1 cellular context compared by ENCODE assay signal in genomic region chr1:165630629-165631402, GRCh38.
TF ChIP-seq lines count a peak whose summit lies in the region.

Gene MGST3, plus strand, starts transcription at chr1:165631234. Its CDS starts 18,614 bp downstream, at chr1:165649848.

TF ChIP-seq in K562, 482 proteins besides CTCF, POLR2A, EP300 and RAD21 (continued from another document and continues in another):
- peak; percentile 60 for TF ChIP-seq VEZF1 (CRISPR knock-in tag; IDR thresholded peaks at IDR 0.05)
- no peak for TF ChIP-seq HMG20A (CRISPR knock-in tag; conservative IDR thresholded peaks at IDR 0.05)
- TF ChIP-seq, protein P1, sequence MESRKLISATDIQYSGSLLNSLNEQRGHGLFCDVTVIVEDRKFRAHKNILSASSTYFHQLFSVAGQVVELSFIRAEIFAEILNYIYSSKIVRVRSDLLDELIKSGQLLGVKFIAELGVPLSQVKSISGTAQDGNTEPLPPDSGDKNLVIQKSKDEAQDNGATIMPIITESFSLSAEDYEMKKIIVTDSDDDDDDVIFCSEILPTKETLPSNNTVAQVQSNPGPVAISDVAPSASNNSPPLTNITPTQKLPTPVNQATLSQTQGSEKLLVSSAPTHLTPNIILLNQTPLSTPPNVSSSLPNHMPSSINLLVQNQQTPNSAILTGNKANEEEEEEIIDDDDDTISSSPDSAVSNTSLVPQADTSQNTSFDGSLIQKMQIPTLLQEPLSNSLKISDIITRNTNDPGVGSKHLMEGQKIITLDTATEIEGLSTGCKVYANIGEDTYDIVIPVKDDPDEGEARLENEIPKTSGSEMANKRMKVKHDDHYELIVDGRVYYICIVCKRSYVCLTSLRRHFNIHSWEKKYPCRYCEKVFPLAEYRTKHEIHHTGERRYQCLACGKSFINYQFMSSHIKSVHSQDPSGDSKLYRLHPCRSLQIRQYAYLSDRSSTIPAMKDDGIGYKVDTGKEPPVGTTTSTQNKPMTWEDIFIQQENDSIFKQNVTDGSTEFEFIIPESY (CRISPR knock-in tag; IDR thresholded peaks at IDR 0.05) = peak; percentile 57
- TF ChIP-seq NR0B1 (IDR thresholded peaks at IDR 0.05; ENCODE audit: partially characterized antibody) = no peak
- no peak for TF ChIP-seq GATAD2B (IDR thresholded peaks at IDR 0.05; ENCODE audit: borderline replicate concordance)
- peak; percentile 47; the same call in 1 of the 2 replicates for TF ChIP-seq SMAD3 (CRISPR knock-in tag; conservative IDR thresholded peaks at IDR 0.05)
- no peak for TF ChIP-seq POLR3G (IDR thresholded peaks at IDR 0.05; ENCODE audit: extremely low read depth, insufficient read length, insufficient replicate concordance)
- peak; percentile 67 for TF ChIP-seq POLR2AphosphoS5 (IDR thresholded peaks at IDR 0.05; ENCODE audit: control insufficient read depth, insufficient read depth, low read depth, low read length)
- peak; percentile 88 for TF ChIP-seq NEUROD1 (IDR thresholded peaks at IDR 0.05; ENCODE audit: borderline replicate concordance, low read depth, low read length, partially characterized antibody)
- TF ChIP-seq MEIS2 (IDR thresholded peaks at IDR 0.05; ENCODE audit: partially characterized antibody) = peak; percentile 67
- TF ChIP-seq ARNT (IDR thresholded peaks at IDR 0.05) = peak; percentile 22 to 57; a peak in 1 of 4 replicates
- TF ChIP-seq ZBTB26 (CRISPR knock-in tag; IDR thresholded peaks at IDR 0.05) = no peak
- TF ChIP-seq YY1 (IDR thresholded peaks at IDR 0.05; ENCODE audit: borderline replicate concordance in 1 of 3, control insufficient read depth in 1 of 3, extremely low read depth in 1 of 3, insufficient read depth in 3 of 3, insufficient read length in 1 of 3, insufficient replicate concordance in 2 of 3, low read depth in 1 of 3, low read length in 2 of 3) = peak in 1 of 3 experiments; percentile 5
- no peak for TF ChIP-seq USF2 (CRISPR knock-in tag; IDR thresholded peaks at IDR 0.05)
- TF ChIP-seq, protein P2, sequence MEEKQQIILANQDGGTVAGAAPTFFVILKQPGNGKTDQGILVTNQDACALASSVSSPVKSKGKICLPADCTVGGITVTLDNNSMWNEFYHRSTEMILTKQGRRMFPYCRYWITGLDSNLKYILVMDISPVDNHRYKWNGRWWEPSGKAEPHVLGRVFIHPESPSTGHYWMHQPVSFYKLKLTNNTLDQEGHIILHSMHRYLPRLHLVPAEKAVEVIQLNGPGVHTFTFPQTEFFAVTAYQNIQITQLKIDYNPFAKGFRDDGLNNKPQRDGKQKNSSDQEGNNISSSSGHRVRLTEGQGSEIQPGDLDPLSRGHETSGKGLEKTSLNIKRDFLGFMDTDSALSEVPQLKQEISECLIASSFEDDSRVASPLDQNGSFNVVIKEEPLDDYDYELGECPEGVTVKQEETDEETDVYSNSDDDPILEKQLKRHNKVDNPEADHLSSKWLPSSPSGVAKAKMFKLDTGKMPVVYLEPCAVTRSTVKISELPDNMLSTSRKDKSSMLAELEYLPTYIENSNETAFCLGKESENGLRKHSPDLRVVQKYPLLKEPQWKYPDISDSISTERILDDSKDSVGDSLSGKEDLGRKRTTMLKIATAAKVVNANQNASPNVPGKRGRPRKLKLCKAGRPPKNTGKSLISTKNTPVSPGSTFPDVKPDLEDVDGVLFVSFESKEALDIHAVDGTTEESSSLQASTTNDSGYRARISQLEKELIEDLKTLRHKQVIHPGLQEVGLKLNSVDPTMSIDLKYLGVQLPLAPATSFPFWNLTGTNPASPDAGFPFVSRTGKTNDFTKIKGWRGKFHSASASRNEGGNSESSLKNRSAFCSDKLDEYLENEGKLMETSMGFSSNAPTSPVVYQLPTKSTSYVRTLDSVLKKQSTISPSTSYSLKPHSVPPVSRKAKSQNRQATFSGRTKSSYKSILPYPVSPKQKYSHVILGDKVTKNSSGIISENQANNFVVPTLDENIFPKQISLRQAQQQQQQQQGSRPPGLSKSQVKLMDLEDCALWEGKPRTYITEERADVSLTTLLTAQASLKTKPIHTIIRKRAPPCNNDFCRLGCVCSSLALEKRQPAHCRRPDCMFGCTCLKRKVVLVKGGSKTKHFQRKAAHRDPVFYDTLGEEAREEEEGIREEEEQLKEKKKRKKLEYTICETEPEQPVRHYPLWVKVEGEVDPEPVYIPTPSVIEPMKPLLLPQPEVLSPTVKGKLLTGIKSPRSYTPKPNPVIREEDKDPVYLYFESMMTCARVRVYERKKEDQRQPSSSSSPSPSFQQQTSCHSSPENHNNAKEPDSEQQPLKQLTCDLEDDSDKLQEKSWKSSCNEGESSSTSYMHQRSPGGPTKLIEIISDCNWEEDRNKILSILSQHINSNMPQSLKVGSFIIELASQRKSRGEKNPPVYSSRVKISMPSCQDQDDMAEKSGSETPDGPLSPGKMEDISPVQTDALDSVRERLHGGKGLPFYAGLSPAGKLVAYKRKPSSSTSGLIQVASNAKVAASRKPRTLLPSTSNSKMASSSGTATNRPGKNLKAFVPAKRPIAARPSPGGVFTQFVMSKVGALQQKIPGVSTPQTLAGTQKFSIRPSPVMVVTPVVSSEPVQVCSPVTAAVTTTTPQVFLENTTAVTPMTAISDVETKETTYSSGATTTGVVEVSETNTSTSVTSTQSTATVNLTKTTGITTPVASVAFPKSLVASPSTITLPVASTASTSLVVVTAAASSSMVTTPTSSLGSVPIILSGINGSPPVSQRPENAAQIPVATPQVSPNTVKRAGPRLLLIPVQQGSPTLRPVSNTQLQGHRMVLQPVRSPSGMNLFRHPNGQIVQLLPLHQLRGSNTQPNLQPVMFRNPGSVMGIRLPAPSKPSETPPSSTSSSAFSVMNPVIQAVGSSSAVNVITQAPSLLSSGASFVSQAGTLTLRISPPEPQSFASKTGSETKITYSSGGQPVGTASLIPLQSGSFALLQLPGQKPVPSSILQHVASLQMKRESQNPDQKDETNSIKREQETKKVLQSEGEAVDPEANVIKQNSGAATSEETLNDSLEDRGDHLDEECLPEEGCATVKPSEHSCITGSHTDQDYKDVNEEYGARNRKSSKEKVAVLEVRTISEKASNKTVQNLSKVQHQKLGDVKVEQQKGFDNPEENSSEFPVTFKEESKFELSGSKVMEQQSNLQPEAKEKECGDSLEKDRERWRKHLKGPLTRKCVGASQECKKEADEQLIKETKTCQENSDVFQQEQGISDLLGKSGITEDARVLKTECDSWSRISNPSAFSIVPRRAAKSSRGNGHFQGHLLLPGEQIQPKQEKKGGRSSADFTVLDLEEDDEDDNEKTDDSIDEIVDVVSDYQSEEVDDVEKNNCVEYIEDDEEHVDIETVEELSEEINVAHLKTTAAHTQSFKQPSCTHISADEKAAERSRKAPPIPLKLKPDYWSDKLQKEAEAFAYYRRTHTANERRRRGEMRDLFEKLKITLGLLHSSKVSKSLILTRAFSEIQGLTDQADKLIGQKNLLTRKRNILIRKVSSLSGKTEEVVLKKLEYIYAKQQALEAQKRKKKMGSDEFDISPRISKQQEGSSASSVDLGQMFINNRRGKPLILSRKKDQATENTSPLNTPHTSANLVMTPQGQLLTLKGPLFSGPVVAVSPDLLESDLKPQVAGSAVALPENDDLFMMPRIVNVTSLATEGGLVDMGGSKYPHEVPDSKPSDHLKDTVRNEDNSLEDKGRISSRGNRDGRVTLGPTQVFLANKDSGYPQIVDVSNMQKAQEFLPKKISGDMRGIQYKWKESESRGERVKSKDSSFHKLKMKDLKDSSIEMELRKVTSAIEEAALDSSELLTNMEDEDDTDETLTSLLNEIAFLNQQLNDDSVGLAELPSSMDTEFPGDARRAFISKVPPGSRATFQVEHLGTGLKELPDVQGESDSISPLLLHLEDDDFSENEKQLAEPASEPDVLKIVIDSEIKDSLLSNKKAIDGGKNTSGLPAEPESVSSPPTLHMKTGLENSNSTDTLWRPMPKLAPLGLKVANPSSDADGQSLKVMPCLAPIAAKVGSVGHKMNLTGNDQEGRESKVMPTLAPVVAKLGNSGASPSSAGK (IDR thresholded peaks at IDR 0.05) = peak; percentile 97
- TF ChIP-seq, protein P3, sequence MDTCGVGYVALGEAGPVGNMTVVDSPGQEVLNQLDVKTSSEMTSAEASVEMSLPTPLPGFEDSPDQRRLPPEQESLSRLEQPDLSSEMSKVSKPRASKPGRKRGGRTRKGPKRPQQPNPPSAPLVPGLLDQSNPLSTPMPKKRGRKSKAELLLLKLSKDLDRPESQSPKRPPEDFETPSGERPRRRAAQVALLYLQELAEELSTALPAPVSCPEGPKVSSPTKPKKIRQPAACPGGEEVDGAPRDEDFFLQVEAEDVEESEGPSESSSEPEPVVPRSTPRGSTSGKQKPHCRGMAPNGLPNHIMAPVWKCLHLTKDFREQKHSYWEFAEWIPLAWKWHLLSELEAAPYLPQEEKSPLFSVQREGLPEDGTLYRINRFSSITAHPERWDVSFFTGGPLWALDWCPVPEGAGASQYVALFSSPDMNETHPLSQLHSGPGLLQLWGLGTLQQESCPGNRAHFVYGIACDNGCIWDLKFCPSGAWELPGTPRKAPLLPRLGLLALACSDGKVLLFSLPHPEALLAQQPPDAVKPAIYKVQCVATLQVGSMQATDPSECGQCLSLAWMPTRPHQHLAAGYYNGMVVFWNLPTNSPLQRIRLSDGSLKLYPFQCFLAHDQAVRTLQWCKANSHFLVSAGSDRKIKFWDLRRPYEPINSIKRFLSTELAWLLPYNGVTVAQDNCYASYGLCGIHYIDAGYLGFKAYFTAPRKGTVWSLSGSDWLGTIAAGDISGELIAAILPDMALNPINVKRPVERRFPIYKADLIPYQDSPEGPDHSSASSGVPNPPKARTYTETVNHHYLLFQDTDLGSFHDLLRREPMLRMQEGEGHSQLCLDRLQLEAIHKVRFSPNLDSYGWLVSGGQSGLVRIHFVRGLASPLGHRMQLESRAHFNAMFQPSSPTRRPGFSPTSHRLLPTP (IDR thresholded peaks at IDR 0.05; ENCODE audit: borderline replicate concordance, extremely low read depth, insufficient read length) = no peak
- TF ChIP-seq, protein P4, sequence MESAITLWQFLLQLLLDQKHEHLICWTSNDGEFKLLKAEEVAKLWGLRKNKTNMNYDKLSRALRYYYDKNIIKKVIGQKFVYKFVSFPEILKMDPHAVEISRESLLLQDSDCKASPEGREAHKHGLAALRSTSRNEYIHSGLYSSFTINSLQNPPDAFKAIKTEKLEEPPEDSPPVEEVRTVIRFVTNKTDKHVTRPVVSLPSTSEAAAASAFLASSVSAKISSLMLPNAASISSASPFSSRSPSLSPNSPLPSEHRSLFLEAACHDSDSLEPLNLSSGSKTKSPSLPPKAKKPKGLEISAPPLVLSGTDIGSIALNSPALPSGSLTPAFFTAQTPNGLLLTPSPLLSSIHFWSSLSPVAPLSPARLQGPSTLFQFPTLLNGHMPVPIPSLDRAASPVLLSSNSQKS (CRISPR knock-in tag; IDR thresholded peaks at IDR 0.05) = no peak
- TF ChIP-seq ZNF583 (CRISPR knock-in tag; IDR thresholded peaks at IDR 0.05) = no peak
- TF ChIP-seq ILF3 (IDR thresholded peaks at IDR 0.05; ENCODE audit: borderline replicate concordance) = no peak
- TF ChIP-seq NR2C2 (CRISPR knock-in tag; IDR thresholded peaks at IDR 0.05) = no peak
- peak; percentile 55; the same call in 1 of the 2 replicates for TF ChIP-seq NR2C2 (tag; IDR thresholded peaks at IDR 0.05)
- peak; percentile 27 for TF ChIP-seq HDAC2 (IDR thresholded peaks at IDR 0.05)
- TF ChIP-seq, protein P5, sequence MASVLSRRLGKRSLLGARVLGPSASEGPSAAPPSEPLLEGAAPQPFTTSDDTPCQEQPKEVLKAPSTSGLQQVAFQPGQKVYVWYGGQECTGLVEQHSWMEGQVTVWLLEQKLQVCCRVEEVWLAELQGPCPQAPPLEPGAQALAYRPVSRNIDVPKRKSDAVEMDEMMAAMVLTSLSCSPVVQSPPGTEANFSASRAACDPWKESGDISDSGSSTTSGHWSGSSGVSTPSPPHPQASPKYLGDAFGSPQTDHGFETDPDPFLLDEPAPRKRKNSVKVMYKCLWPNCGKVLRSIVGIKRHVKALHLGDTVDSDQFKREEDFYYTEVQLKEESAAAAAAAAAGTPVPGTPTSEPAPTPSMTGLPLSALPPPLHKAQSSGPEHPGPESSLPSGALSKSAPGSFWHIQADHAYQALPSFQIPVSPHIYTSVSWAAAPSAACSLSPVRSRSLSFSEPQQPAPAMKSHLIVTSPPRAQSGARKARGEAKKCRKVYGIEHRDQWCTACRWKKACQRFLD (CRISPR knock-in tag; IDR thresholded peaks at IDR 0.05) = no peak
- TF ChIP-seq ZNF77 (CRISPR knock-in tag; IDR thresholded peaks at IDR 0.05) = no peak
- TF ChIP-seq ZNF212 (CRISPR knock-in tag; IDR thresholded peaks at IDR 0.05) = no peak
